In genomic region chr3:197508051-197508451, GRCh38 we compare ENCODE assay signal across 21 cellular contexts. TPM values are rescaled to one million over a fixed set of nuclear protein-coding genes. Genes with fewer than 3 reads are reported as not detected.
DNase-seq lines count a peak whose midpoint lies in the region; TF ChIP-seq lines count a peak whose summit lies in the region.
"Had no signal": no experiment of that assay in that cellular context is flagged by ENCODE, and none has a peak within 500 bp of the region (broad histone marks: within the 10 kb centered on the region; RNA-seq: fewer than 3 reads in every experiment).

No MANE protein-coding gene starts in this region.

- H2AFZ ChIP-seq in hepatocyte = no peak overlapping the region

- in situ Hi-C loops in GM13977 (cut with MboI; ENCODE audit: low pct_unique_long_range_greater_than_20kb, low sequenced_read_pairs, unreplicated experiment) = loop anchor here (10.0 to 25.0 kb wide), 2 partner anchors 253 to 496 kb away; no protein-coding TSS in a partner anchor

- no peaks in the 10 kb centered on the region for H3K79me2 ChIP-seq in hepatocyte

- H3K36me3 ChIP-seq in hepatocyte (replicated peaks; ENCODE audit: insufficient read depth, low read depth) = no peaks in the 10 kb centered on the region
- H3K36me3 ChIP-seq: lower lobe of right lung, pancreas had no signal

- no peak overlapping the region for H3K27ac ChIP-seq in hepatocyte
- H3K27ac ChIP-seq: lower lobe of right lung, pancreas had no signal

- 89% methylated on average over 8 of the region's 8 CpGs for WGBS in hepatocyte (ENCODE audit: low lambda C conversion rate, missing lambda C conversion rate)

- H3K4me1 ChIP-seq in hepatocyte (ENCODE audit: insufficient read depth) = peaks cover 30% of the 10 kb centered on the region
- H3K4me1 ChIP-seq: pancreas had no signal

- H3K27me3 ChIP-seq in hepatocyte = no peaks in the 10 kb centered on the region
- H3K27me3 ChIP-seq: pancreas had no signal

- peak; percentile 25 for DNase-seq in GM13977 (ENCODE audit: low spot score)
- DNase-seq in NCI-H82 (lab: John Stamatoyannopoulos, UW) = peak; percentile 84
- DNase-seq in cerebellar nuclear complex (lab: John Stamatoyannopoulos, UW) = peak; percentile 79 to 88
- DNase-seq in retina = peak; percentile 50
- DNase-seq in NCI-H187 (lab: John Stamatoyannopoulos, UW) = no peak
- DNase-seq in hepatocyte (ENCODE audit: low spot score) = no peak
- no peak for DNase-seq in SKM-1 (lab: John Stamatoyannopoulos, UW; ENCODE audit: unreplicated experiment)
- DNase-seq: activated CD4-positive, alpha-beta T cell treated with anti-CD3 and anti-CD28 coated beads for 4 hours; activated gamma-delta T cell treated with Interleukin-2 at 50 U/mL for 16 hours; activated T-cell treated with anti-CD3 and anti-CD28 coated beads, Interleukin-2, amount 50 U/mL, for 4 hours; effector CD8-positive, alpha-beta T cell; Kasumi-1; kidney glomerular epithelial cell; lower lobe of right lung; NCI-H1092; NCI-H187 treated with DMSO at 0.1 percent for 48 hours; nephron progenitor cell; SK-N-SH; stimulated activated CD4-positive, alpha-beta T cell treated with anti-CD3 and anti-CD28 coated beads, Interleukin-1b, Interleukin-23, amount 100 ng/mL, for 48 hours had no signal

- no peak overlapping the region for H3K4me3 ChIP-seq in hepatocyte
- H3K4me3 ChIP-seq: lower lobe of right lung, pancreas, smooth muscle cell had no signal

- TF ChIP-seq CTCF in GM13977 (IDR thresholded peaks at IDR 0.05; ENCODE audit: extremely low read depth, insufficient read depth, missing control alignments) (no peak), hepatocyte (IDR thresholded peaks at IDR 0.05; ENCODE audit: poor library complexity) (no peak)

- no peaks in the 10 kb centered on the region for H3K9me3 ChIP-seq in hepatocyte (ENCODE audit: low read depth)
- H3K9me3 ChIP-seq: lower lobe of right lung, pancreas, SK-N-SH had no signal

- H3K9me2 ChIP-seq in hepatocyte (replicated peaks; ENCODE audit: insufficient read depth) = no peaks in the 10 kb centered on the region
- H3K9me2 ChIP-seq: SK-N-SH had no signal

- no peaks in the 10 kb centered on the region for H4K20me1 ChIP-seq in hepatocyte (ENCODE audit: insufficient read depth, poor library complexity, severe bottlenecking)

- no peak overlapping the region for H3K4me2 ChIP-seq in hepatocyte
- H3K4me2 ChIP-seq: SK-N-SH, smooth muscle cell had no signal

RNA-seq across cellular contexts. Expression of gene BDH1, which starts 47.7 kb away (rescaled TPM):
- 62.9 and 64.2 TPM in 2 replicates for total RNA-seq in hepatocyte
- polyA plus RNA-seq in hepatocyte = 40.3 and 61.8 TPM in 2 replicates

Comparison
In these comparisons a context has a peak if more than half of its experiments do, and no peak if none do; other contexts are left out.
1. DNase-seq: peak in GM13977 (single experiment), NCI-H82 (single experiment), cerebellar nuclear complex (2 of 2) and retina (single experiment); none in NCI-H187 (0 of 2), hepatocyte (single experiment) and SKM-1 (single experiment).